ENCODE assay signal across 11 cellular contexts in the genomic region with DNA sequence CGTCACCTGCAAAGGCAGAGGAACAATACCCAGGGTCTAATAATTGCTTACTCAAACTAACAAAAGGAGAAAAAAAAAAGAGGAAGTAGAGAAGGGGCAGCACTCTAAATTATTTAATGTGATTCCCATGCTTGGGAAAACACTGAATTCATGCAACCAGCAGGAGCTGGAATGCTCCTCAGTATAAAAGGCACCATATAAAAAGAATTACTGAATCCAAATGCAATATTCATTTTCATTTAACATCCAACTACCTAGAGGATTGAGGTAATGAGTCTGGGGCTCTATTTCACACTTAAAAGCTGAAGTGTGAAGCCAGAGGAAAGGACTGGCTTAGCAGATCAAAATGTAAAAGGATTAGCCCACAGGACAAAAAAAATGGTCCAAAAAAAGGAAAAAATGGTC. TPM values are rescaled to one million over a fixed set of nuclear protein-coding genes. Genes with fewer than 3 reads are reported as not detected.
A peak's percentile ranks its signal among the peaks of the same experiment; 100 is the strongest.
DNase-seq lines count a peak whose midpoint lies in the region; ATAC-seq and TF ChIP-seq lines count a peak whose summit lies in the region.
"Had no signal": no experiment of that assay in that cellular context is flagged by ENCODE, and none has a peak within 500 bp of the region (broad histone marks: within the 10 kb centered on the region; RNA-seq: fewer than 3 reads in every experiment).

No MANE protein-coding gene starts in this region.

- no peaks in the 10 kb centered on the region for H4K20me1 ChIP-seq in OCI-LY1 (ENCODE audit: insufficient read depth, low read length)

- H3F3A ChIP-seq in OCI-LY1 (ENCODE audit: insufficient read depth, low read length) = peaks cover 21% of the 10 kb centered on the region

- peaks cover 41% of the 10 kb centered on the region for H3K4me1 Mint-ChIP-seq in glutamatergic neuron (ENCODE audit: low read depth, unreplicated experiment)

- peaks cover 1% of the 10 kb centered on the region for H3K27me3 Mint-ChIP-seq in glutamatergic neuron (ENCODE audit: unreplicated experiment)

- ATAC-seq in HG02610 (IDR thresholded peaks at IDR 0.05; ENCODE audit: unreplicated experiment) (no peak), GM21529 (IDR thresholded peaks at IDR 0.05; ENCODE audit: unreplicated experiment) (no peak), GM18858 (IDR thresholded peaks at IDR 0.05; ENCODE audit: unreplicated experiment) (no peak)

- H3K27ac Mint-ChIP-seq in glutamatergic neuron (ENCODE audit: unreplicated experiment) = peak overlapping the region; percentile 36

- peak overlapping the region; percentile 6; the same call in 1 of the 2 replicates for H3K9ac ChIP-seq in OCI-LY1 (ENCODE audit: low read length)

- H3K27me3 ChIP-seq in left ventricle myocardium inferior (ENCODE audit: low read depth) (no peaks in the 10 kb centered on the region), right atrium auricular region (no peaks in the 10 kb centered on the region), OCI-LY1 (ENCODE audit: insufficient read depth, low read length) (no peaks in the 10 kb centered on the region)
- H3K27me3 ChIP-seq: uterus had no signal

- no peaks in the 10 kb centered on the region for H3K36me3 Mint-ChIP-seq in glutamatergic neuron (ENCODE audit: unreplicated experiment)

- H3K9me3 ChIP-seq in left ventricle myocardium inferior (replicated peaks) = no peaks in the 10 kb centered on the region
- H3K9me3 ChIP-seq in right atrium auricular region = no peaks in the 10 kb centered on the region
- no peaks in the 10 kb centered on the region for H3K9me3 ChIP-seq in OCI-LY1 (ENCODE audit: low read length)
- H3K9me3 ChIP-seq: uterus had no signal

- H2AFZ ChIP-seq in OCI-LY1 (ENCODE audit: low read length) = no peak overlapping the region

- H3K4me2 ChIP-seq in OCI-LY1 (ENCODE audit: low read length) = peak overlapping the region; percentile 88

- DNase-seq in left ventricle myocardium inferior (no peak), right atrium auricular region (ENCODE audit: low spot score) (no peak), glutamatergic neuron (no peak), glomerular visceral epithelial cell (ENCODE audit: extremely low spot score) (no peak)
- DNase-seq: mesenchymal stem cell, NCI-H2081 treated with DMSO at 0.1 percent for 48 hours, uterus had no signal

- H3K9me3 Mint-ChIP-seq in glutamatergic neuron (ENCODE audit: unreplicated experiment) = peaks cover 5% of the 10 kb centered on the region

- peaks cover 81% of the 10 kb centered on the region for H3K79me2 ChIP-seq in OCI-LY1 (ENCODE audit: insufficient read depth, low read length)

- no peak for TF ChIP-seq CTCF in left ventricle myocardium inferior (IDR thresholded peaks at IDR 0.05; ENCODE audit: borderline replicate concordance)
- no peak for TF ChIP-seq CTCF in right atrium auricular region (IDR thresholded peaks at IDR 0.05)
- TF ChIP-seq CTCF in OCI-LY1 (IDR thresholded peaks at IDR 0.05; ENCODE audit: low read length) = no peak
- TF ChIP-seq CTCF in glutamatergic neuron (IDR thresholded peaks at IDR 0.05; ENCODE audit: partially characterized antibody, unreplicated experiment) = no peak

- H3K4me1 ChIP-seq in left ventricle myocardium inferior = peaks cover 74% of the 10 kb centered on the region
- H3K4me1 ChIP-seq in right atrium auricular region = peaks cover 0 to 50% of the 10 kb centered on the region in 2 donors
- peaks cover 100% of the 10 kb centered on the region for H3K4me1 ChIP-seq in OCI-LY1 (ENCODE audit: insufficient read depth, low read length, severe bottlenecking)

- H3K4me3 ChIP-seq in left ventricle myocardium inferior (no peak overlapping the region), right atrium auricular region (no peak overlapping the region), OCI-LY1 (ENCODE audit: low read depth, low read length, poor library complexity, severe bottlenecking) (peak overlapping the region; percentile 3)
- H3K4me3 ChIP-seq: uterus had no signal

- intact Hi-C loops in left ventricle myocardium inferior (cut with micrococcal nuclease) = no loop called here

- H3K36me3 ChIP-seq in left ventricle myocardium inferior (no peaks in the 10 kb centered on the region), right atrium auricular region (no peaks in the 10 kb centered on the region), OCI-LY1 (ENCODE audit: insufficient read depth, low read length) (no peaks in the 10 kb centered on the region)
- H3K36me3 ChIP-seq: uterus had no signal

- H3K4me3 Mint-ChIP-seq in glutamatergic neuron (ENCODE audit: unreplicated experiment) = no peak overlapping the region

- no peaks in the 10 kb centered on the region for H3K9me2 ChIP-seq in OCI-LY1 (ENCODE audit: low read depth, low read length)

- H3K27ac ChIP-seq in left ventricle myocardium inferior (replicated peaks) (peak overlapping the region; percentile 27), right atrium auricular region (no peak overlapping the region), OCI-LY1 (ENCODE audit: low read depth, low read length, poor library complexity, severe bottlenecking) (peak overlapping the region; percentile 87)
- H3K27ac ChIP-seq: uterus had no signal

RNA-seq across cellular contexts. Expression of a gene that starts 8.7 kb away (rescaled TPM):
- total RNA-seq in left ventricle myocardium inferior (31.0 TPM), right atrium auricular region (10 to 100 TPM; 17.7 to 24.4 TPM), glutamatergic neuron (ENCODE audit: unreplicated experiment) (61.3 TPM)

Comparison
In these comparisons a context has a peak if more than half of its experiments do, and no peak if none do; other contexts are left out.
1. H3K27ac ChIP-seq: peak in left ventricle myocardium inferior (single experiment) and OCI-LY1 (single experiment); none in right atrium auricular region (0 of 2).